10 cellular contexts compared by ENCODE assay signal in the genomic region with DNA sequence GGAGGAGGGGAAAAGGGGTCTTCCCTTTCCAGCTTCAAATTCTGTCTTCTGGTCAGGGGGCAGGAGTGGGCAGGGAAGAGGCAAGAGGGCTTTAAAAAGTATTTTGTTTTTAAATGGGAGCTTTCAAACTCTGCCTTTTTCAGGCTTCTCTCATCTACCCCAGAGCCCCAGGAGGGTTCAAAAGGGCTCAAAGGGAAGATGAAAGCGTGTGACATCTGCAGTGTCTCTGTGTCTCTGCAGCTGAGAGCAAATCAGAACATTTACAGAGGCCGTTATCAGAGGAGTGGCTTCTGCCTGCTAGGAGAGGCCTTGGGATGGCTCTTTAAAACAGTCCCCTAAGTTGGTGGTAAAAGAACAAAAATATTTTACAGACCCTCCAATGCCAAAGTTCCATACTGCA. TPM values are rescaled to one million over a fixed set of nuclear protein-coding genes. Genes with fewer than 3 reads are reported as not detected.
DNase-seq lines count a peak whose midpoint lies in the region; ATAC-seq, FAIRE-seq and TF ChIP-seq lines count a peak whose summit lies in the region.
"Had no signal": no experiment of that assay in that cellular context is flagged by ENCODE, and none has a peak within 500 bp of the region (broad histone marks: within the 10 kb centered on the region; RNA-seq: fewer than 3 reads in every experiment).

No MANE protein-coding gene starts in this region.

- H3K27ac ChIP-seq in tibial nerve: peak overlapping the region; percentile 55 to 94 (median 81)

- FAIRE-seq in bronchial epithelial cell (lab: Jason Lieb, UNC): no peak

- WGBS in tibial nerve, 2 donors: 0 to 9% methylated on average over 2 of the region's 2 CpGs

- no peaks in the 10 kb centered on the region for H3K9me3 ChIP-seq in tibial nerve

- peak overlapping the region; percentile 86 for H3K27ac Mint-ChIP-seq in activated T-cell treated with anti-CD3 and anti-CD28 coated beads, Interleukin-2, amount 50 U/mL, for 24 hours
- H3K27ac Mint-ChIP-seq in mesothelial cell of epicardium: peak overlapping the region; percentile 96

- H3K4me3 Mint-ChIP-seq in activated T-cell treated with anti-CD3 and anti-CD28 coated beads, Interleukin-2, amount 50 U/mL, for 24 hours: peak overlapping the region; percentile 71
- H3K4me3 Mint-ChIP-seq in mesothelial cell of epicardium: peak overlapping the region; percentile 36

- peaks cover 6 to 89% (median 68%) of the 10 kb centered on the region in 4 donors for H3K4me1 ChIP-seq in tibial nerve

- no peak for ATAC-seq in HG02870 (IDR thresholded peaks at IDR 0.05; ENCODE audit: unreplicated experiment)

- H3K4me3 ChIP-seq in bronchial epithelial cell (ENCODE audit: low read depth, low read length) (no peak overlapping the region), tibial nerve (peak overlapping the region; percentile 8 to 40 (median 18))

- TF ChIP-seq EP300 in tibial nerve (IDR thresholded peaks at IDR 0.05): no peak

- peaks cover 46% of the 10 kb centered on the region for H3K4me1 Mint-ChIP-seq in activated T-cell treated with anti-CD3 and anti-CD28 coated beads, Interleukin-2, amount 50 U/mL, for 24 hours (ENCODE audit: low read depth)
- peaks cover 75% of the 10 kb centered on the region for H3K4me1 Mint-ChIP-seq in mesothelial cell of epicardium

- no peak for DNase-seq in activated T-cell treated with anti-CD3 and anti-CD28 coated beads, Interleukin-2, amount 50 U/mL, for 24 hours
- DNase-seq in activated T-cell treated with anti-CD3 and anti-CD28 coated beads for 4 hours: no peak
- DNase-seq in bronchial epithelial cell (ENCODE audit: low read depth): peak; percentile 8
- DNase-seq in mesothelial cell of epicardium (ENCODE audit: low spot score in 2 of 2, unreplicated experiment in 2 of 2): no peak
- DNase-seq in tibial nerve (ENCODE audit: low spot score in 2 of 2): no peak
- DNase-seq in CD1c-positive myeloid dendritic cell (ENCODE audit: extremely low spot score): no peak
- DNase-seq in NCI-H2081 (lab: John Stamatoyannopoulos, UW): no peak
- DNase-seq: DMS79, NCI-H187 treated with DMSO at 0.1 percent for 48 hours had no signal

- H3K36me3 ChIP-seq in bronchial epithelial cell (ENCODE audit: control insufficient read depth, insufficient read depth, low read length) (no peaks in the 10 kb centered on the region), tibial nerve (no peaks in the 10 kb centered on the region)

- H3K27me3 Mint-ChIP-seq in activated T-cell treated with anti-CD3 and anti-CD28 coated beads, Interleukin-2, amount 50 U/mL, for 24 hours: no peaks in the 10 kb centered on the region
- no peaks in the 10 kb centered on the region for H3K27me3 Mint-ChIP-seq in mesothelial cell of epicardium (ENCODE audit: low read depth)

- H3K27me3 ChIP-seq in bronchial epithelial cell (ENCODE audit: control insufficient read depth, insufficient read depth, low read length) (no peaks in the 10 kb centered on the region), tibial nerve (no peaks in the 10 kb centered on the region)

- no peaks in the 10 kb centered on the region for H3K9me3 Mint-ChIP-seq in activated T-cell treated with anti-CD3 and anti-CD28 coated beads, Interleukin-2, amount 50 U/mL, for 24 hours
- no peaks in the 10 kb centered on the region for H3K9me3 Mint-ChIP-seq in mesothelial cell of epicardium

- no peak for TF ChIP-seq CTCF in bronchial epithelial cell (IDR thresholded peaks at IDR 0.05; ENCODE audit: insufficient read depth, low read length, severe bottlenecking)
- no peak for TF ChIP-seq CTCF in mesothelial cell of epicardium (IDR thresholded peaks at IDR 0.05; ENCODE audit: unreplicated experiment)
- no peak for TF ChIP-seq CTCF in tibial nerve (IDR thresholded peaks at IDR 0.05)

- TF ChIP-seq POLR2A in tibial nerve (IDR thresholded peaks at IDR 0.05): no peak

- no peaks in the 10 kb centered on the region for H3K36me3 Mint-ChIP-seq in activated T-cell treated with anti-CD3 and anti-CD28 coated beads, Interleukin-2, amount 50 U/mL, for 24 hours (ENCODE audit: low read depth)
- H3K36me3 Mint-ChIP-seq in mesothelial cell of epicardium: no peaks in the 10 kb centered on the region

RNA-seq across cellular contexts. Expression of gene TRIM8, which starts 30.3 kb away (rescaled TPM):
- total RNA-seq in bronchial epithelial cell (31.1 and 41.2 TPM in 2 replicates), mesothelial cell of epicardium (74.3 to 85.3 TPM (median 79.2 TPM) in 3 replicates), tibial nerve (100 to 1,000 TPM; 156 to 206 (median 157) TPM)

RNA-seq across cellular contexts. Expression of gene ARL3, which starts 39.6 kb away (rescaled TPM):
- total RNA-seq in bronchial epithelial cell (4.7 and 5.8 TPM in 2 replicates), mesothelial cell of epicardium (13.0 to 13.9 TPM (median 13.7 TPM) in 3 replicates), tibial nerve (10 to 100 TPM; 11.0 to 17.7 (median 13.8) TPM)

RNA-seq across cellular contexts. Expression of gene SFXN2, which starts 39.9 kb away (rescaled TPM):
- total RNA-seq in bronchial epithelial cell (0.64 and 3.4 TPM in 2 replicates), mesothelial cell of epicardium (33.3 to 36.8 TPM (median 34.9 TPM) in 3 replicates), tibial nerve (10 to 100 TPM in 3 of 4 donors, 1 to 10 TPM in 1; 7.2 to 26.4 (median 11.3) TPM)
